In genomic region chr19:13983213-13983889, GRCh38 we compare ENCODE assay signal across 17 cellular contexts. TPM values are rescaled to one million over a fixed set of nuclear protein-coding genes. Genes with fewer than 3 reads are reported as not detected.
DNase-seq lines count a peak whose midpoint lies in the region; FAIRE-seq and TF ChIP-seq lines count a peak whose summit lies in the region.
"Had no signal": no experiment of that assay in that cellular context is flagged by ENCODE, and none has a peak within 500 bp of the region (broad histone marks: within the 10 kb centered on the region; RNA-seq: fewer than 3 reads in every experiment).

No MANE protein-coding gene starts in this region.

- peak overlapping the region; percentile 51 for H2AFZ ChIP-seq in parathyroid adenoma

- no peaks in the 10 kb centered on the region for H3K36me3 ChIP-seq in parathyroid adenoma (ENCODE audit: control insufficient read depth, insufficient read depth, low read length)

- no peak for TF ChIP-seq POLR2A in GM12892 (IDR thresholded peaks at IDR 0.05; ENCODE audit: low read depth, low read length)

- peaks cover 3% of the 10 kb centered on the region for H3K79me2 ChIP-seq in parathyroid adenoma

- H3K27me3 ChIP-seq in parathyroid adenoma (ENCODE audit: control insufficient read depth, insufficient read depth, low read length): no peaks in the 10 kb centered on the region

- no peaks in the 10 kb centered on the region for H3K9me3 ChIP-seq in parathyroid adenoma (ENCODE audit: control insufficient read depth, low read length)

- peak overlapping the region; percentile 37 for H3K4me2 ChIP-seq in parathyroid adenoma (ENCODE audit: low read length)

- DNase-seq in activated T-helper 1 cell treated with Interleukin-2 at 50 U/mL for 16 hours (ENCODE audit: low read depth): peak; percentile 29
- no peak for DNase-seq in activated T-helper 1 cell treated with anti-CD3 and anti-CD28 coated beads, Interleukin-12 subunit alpha, Interleukin-12 subunit beta, Interleukin-2, Interleukin-4 antibody, amounts not matched to agents 30 ng/mL and 10 ng/mL and 1 ng/mL, durations not matched to agents 14 hours and 24 hours and 36 hours (ENCODE audit: low spot score)
- peak; percentile 58 for DNase-seq in NCI-H1417 treated with DMSO at 0.1 percent for 48 hours (lab: John Stamatoyannopoulos, UW)
- DNase-seq in activated CD4-positive, alpha-beta memory T cell treated with anti-CD3 and anti-CD28 coated beads for 36 hours: no peak
- DNase-seq in GM12892 (ENCODE audit: insufficient read length): no peak
- no peak for DNase-seq in iPS-NIHi11 (ENCODE audit: low spot score)
- DNase-seq in SW 1271 (lab: John Stamatoyannopoulos, UW): no peak
- DNase-seq: activated B cell treated with CpG ODN at 0.5 μM for 24 hours; effector CD4-positive, alpha-beta T cell; NCI-H446 treated with DMSO at 0.1 percent for 48 hours; SIG-M5 had no signal

- peak overlapping the region; percentile 32 for H3K9ac ChIP-seq in parathyroid adenoma

- peaks cover 2% of the 10 kb centered on the region for H3K36me3 Mint-ChIP-seq in activated T-helper 1 cell treated with anti-CD3 and anti-CD28 coated beads, Interleukin-12 subunit alpha, Interleukin-12 subunit beta, Interleukin-2, Interleukin-4 antibody, amounts not matched to agents 30 ng/mL and 10 ng/mL and 1 ng/mL, durations not matched to agents 14 hours and 24 hours and 36 hours (ENCODE audit: low read depth)
- peaks cover 4% of the 10 kb centered on the region for H3K36me3 Mint-ChIP-seq in activated CD4-positive, alpha-beta memory T cell treated with anti-CD3 and anti-CD28 coated beads for 36 hours

- FAIRE-seq in GM12892 (lab: Jason Lieb, UNC): no peak
- FAIRE-seq: HTR-8/SVneo had no signal

- H3K4me1 Mint-ChIP-seq in activated T-helper 1 cell treated with anti-CD3 and anti-CD28 coated beads, Interleukin-12 subunit alpha, Interleukin-12 subunit beta, Interleukin-2, Interleukin-4 antibody, amounts not matched to agents 30 ng/mL and 10 ng/mL and 1 ng/mL, durations not matched to agents 14 hours and 24 hours and 36 hours (ENCODE audit: low read depth): peaks cover 34% of the 10 kb centered on the region
- peaks cover 43% of the 10 kb centered on the region for H3K4me1 Mint-ChIP-seq in activated CD4-positive, alpha-beta memory T cell treated with anti-CD3 and anti-CD28 coated beads for 36 hours (ENCODE audit: low read depth)

- H3K4me3 ChIP-seq in parathyroid adenoma (ENCODE audit: low read depth, low read length): no peak overlapping the region

- H3K9me3 Mint-ChIP-seq in activated T-helper 1 cell treated with anti-CD3 and anti-CD28 coated beads, Interleukin-12 subunit alpha, Interleukin-12 subunit beta, Interleukin-2, Interleukin-4 antibody, amounts not matched to agents 30 ng/mL and 10 ng/mL and 1 ng/mL, durations not matched to agents 14 hours and 24 hours and 36 hours: no peaks in the 10 kb centered on the region
- H3K9me3 Mint-ChIP-seq in activated CD4-positive, alpha-beta memory T cell treated with anti-CD3 and anti-CD28 coated beads for 36 hours: no peaks in the 10 kb centered on the region
- H3K9me3 Mint-ChIP-seq: activated B cell treated with CpG ODN at 0.5 μM for 24 hours, neural crest cell had no signal

- H3K27ac ChIP-seq in parathyroid adenoma: peak overlapping the region; percentile 100

- H3K4me3 Mint-ChIP-seq in activated T-helper 1 cell treated with anti-CD3 and anti-CD28 coated beads, Interleukin-12 subunit alpha, Interleukin-12 subunit beta, Interleukin-2, Interleukin-4 antibody, amounts not matched to agents 30 ng/mL and 10 ng/mL and 1 ng/mL, durations not matched to agents 14 hours and 24 hours and 36 hours: no peak overlapping the region
- no peak overlapping the region for H3K4me3 Mint-ChIP-seq in activated CD4-positive, alpha-beta memory T cell treated with anti-CD3 and anti-CD28 coated beads for 36 hours
- H3K4me3 Mint-ChIP-seq: activated B cell treated with CpG ODN at 0.5 μM for 24 hours, neural crest cell had no signal

- CTCF ChIA-PET in activated CD4-positive, alpha-beta memory T cell treated with anti-CD3 and anti-CD28 coated beads for 36 hours (lab: Charles Lee): no interaction called here

- H3K4me1 ChIP-seq in parathyroid adenoma: peaks cover 85% of the 10 kb centered on the region

- POLR2A ChIA-PET in activated CD4-positive, alpha-beta memory T cell treated with anti-CD3 and anti-CD28 coated beads for 36 hours (lab: Charles Lee): no interaction called here

- no peak for TF ChIP-seq CTCF in parathyroid adenoma (IDR thresholded peaks at IDR 0.05)

- H3K27ac Mint-ChIP-seq in activated T-helper 1 cell treated with anti-CD3 and anti-CD28 coated beads, Interleukin-12 subunit alpha, Interleukin-12 subunit beta, Interleukin-2, Interleukin-4 antibody, amounts not matched to agents 30 ng/mL and 10 ng/mL and 1 ng/mL, durations not matched to agents 14 hours and 24 hours and 36 hours: no peak overlapping the region
- peak overlapping the region; percentile 51 for H3K27ac Mint-ChIP-seq in activated CD4-positive, alpha-beta memory T cell treated with anti-CD3 and anti-CD28 coated beads for 36 hours

- no peaks in the 10 kb centered on the region for H3K27me3 Mint-ChIP-seq in activated T-helper 1 cell treated with anti-CD3 and anti-CD28 coated beads, Interleukin-12 subunit alpha, Interleukin-12 subunit beta, Interleukin-2, Interleukin-4 antibody, amounts not matched to agents 30 ng/mL and 10 ng/mL and 1 ng/mL, durations not matched to agents 14 hours and 24 hours and 36 hours (ENCODE audit: insufficient read depth)
- H3K27me3 Mint-ChIP-seq in activated CD4-positive, alpha-beta memory T cell treated with anti-CD3 and anti-CD28 coated beads for 36 hours: no peaks in the 10 kb centered on the region
- H3K27me3 Mint-ChIP-seq: activated B cell treated with CpG ODN at 0.5 μM for 24 hours had no signal

- intact Hi-C loops in activated T-helper 1 cell treated with anti-CD3 and anti-CD28 coated beads, Interleukin-12 subunit alpha, Interleukin-12 subunit beta, Interleukin-2, Interleukin-4 antibody, amounts not matched to agents 30 ng/mL and 10 ng/mL and 1 ng/mL, durations not matched to agents 14 hours and 24 hours and 36 hours (cut with micrococcal nuclease): no loop called here
- intact Hi-C loops in activated CD4-positive, alpha-beta memory T cell treated with anti-CD3 and anti-CD28 coated beads for 36 hours (cut with micrococcal nuclease): loop anchor here (10.0 kb wide), 1 partner anchor 99 kb away; no protein-coding TSS in a partner anchor

RNA-seq across cellular contexts. Expression of gene RFX1, which starts 22.8 kb away (rescaled TPM):
- 16.0 and 17.0 TPM in 2 replicates for total RNA-seq in activated T-helper 1 cell treated with anti-CD3 and anti-CD28 coated beads, Interleukin-12 subunit alpha, Interleukin-12 subunit beta, Interleukin-2, Interleukin-4 antibody, amounts not matched to agents 30 ng/mL and 10 ng/mL and 1 ng/mL, durations not matched to agents 14 hours and 24 hours and 36 hours
- total RNA-seq in activated CD4-positive, alpha-beta memory T cell treated with anti-CD3 and anti-CD28 coated beads for 36 hours: 10 to 100 TPM; 14.4 to 15.2 TPM
- polyA plus RNA-seq in GM12892 (2012; ENCODE audit: missing spikeins): 0.66 TPM

RNA-seq across cellular contexts. Expression of gene DCAF15, which starts 31.0 kb away (rescaled TPM):
- total RNA-seq in activated T-helper 1 cell treated with anti-CD3 and anti-CD28 coated beads, Interleukin-12 subunit alpha, Interleukin-12 subunit beta, Interleukin-2, Interleukin-4 antibody, amounts not matched to agents 30 ng/mL and 10 ng/mL and 1 ng/mL, durations not matched to agents 14 hours and 24 hours and 36 hours: 57.8 and 61.5 TPM in 2 replicates
- total RNA-seq in activated CD4-positive, alpha-beta memory T cell treated with anti-CD3 and anti-CD28 coated beads for 36 hours: 10 to 100 TPM; 67.0 to 72.0 TPM
- 17.4 TPM for polyA plus RNA-seq in GM12892 (2012; ENCODE audit: missing spikeins)

RNA-seq across cellular contexts. Expression of gene RLN3, which starts 44.6 kb away (rescaled TPM):
- not detected in 2 replicates for total RNA-seq in activated T-helper 1 cell treated with anti-CD3 and anti-CD28 coated beads, Interleukin-12 subunit alpha, Interleukin-12 subunit beta, Interleukin-2, Interleukin-4 antibody, amounts not matched to agents 30 ng/mL and 10 ng/mL and 1 ng/mL, durations not matched to agents 14 hours and 24 hours and 36 hours
- total RNA-seq in activated CD4-positive, alpha-beta memory T cell treated with anti-CD3 and anti-CD28 coated beads for 36 hours: not detected
- not detected for polyA plus RNA-seq in GM12892 (2012; ENCODE audit: missing spikeins)
- total RNA-seq: activated B cell treated with CpG ODN at 0.5 μM for 24 hours, glomerular endothelial cell, left lobe of liver, neural crest cell, skeletal muscle tissue had no signal

RNA-seq across cellular contexts. Expression of gene PODNL1, which starts 45.1 kb away (rescaled TPM):
- not detected in 2 replicates for total RNA-seq in activated T-helper 1 cell treated with anti-CD3 and anti-CD28 coated beads, Interleukin-12 subunit alpha, Interleukin-12 subunit beta, Interleukin-2, Interleukin-4 antibody, amounts not matched to agents 30 ng/mL and 10 ng/mL and 1 ng/mL, durations not matched to agents 14 hours and 24 hours and 36 hours
- under 1 TPM; 0.34 to 0.50 TPM for total RNA-seq in activated CD4-positive, alpha-beta memory T cell treated with anti-CD3 and anti-CD28 coated beads for 36 hours
- polyA plus RNA-seq in GM12892 (2012; ENCODE audit: missing spikeins): 0.61 TPM
- total RNA-seq: activated B cell treated with CpG ODN at 0.5 μM for 24 hours, left lobe of liver, skeletal muscle tissue had no signal

RNA-seq across cellular contexts. Expression of gene IL27RA, which starts 48.2 kb away (rescaled TPM):
- 82.5 and 84.9 TPM in 2 replicates for total RNA-seq in activated T-helper 1 cell treated with anti-CD3 and anti-CD28 coated beads, Interleukin-12 subunit alpha, Interleukin-12 subunit beta, Interleukin-2, Interleukin-4 antibody, amounts not matched to agents 30 ng/mL and 10 ng/mL and 1 ng/mL, durations not matched to agents 14 hours and 24 hours and 36 hours
- 10 to 100 TPM; 61.9 to 62.0 TPM for total RNA-seq in activated CD4-positive, alpha-beta memory T cell treated with anti-CD3 and anti-CD28 coated beads for 36 hours
- polyA plus RNA-seq in GM12892 (2012; ENCODE audit: missing spikeins): 6.5 TPM

Comparison
In these comparisons a context has a peak if more than half of its experiments do, and no peak if none do; other contexts are left out.
1. DNase-seq: peak in activated T-helper 1 cell treated with Interleukin-2 at 50 U/mL for 16 hours (single experiment) and NCI-H1417 treated with DMSO at 0.1 percent for 48 hours (single experiment); none in activated T-helper 1 cell treated with anti-CD3 and anti-CD28 coated beads, Interleukin-12 subunit alpha, Interleukin-12 subunit beta, Interleukin-2, Interleukin-4 antibody, amounts not matched to agents 30 ng/mL and 10 ng/mL and 1 ng/mL, durations not matched to agents 14 hours and 24 hours and 36 hours (single experiment), activated CD4-positive, alpha-beta memory T cell treated with anti-CD3 and anti-CD28 coated beads for 36 hours (single experiment), GM12892 (single experiment), iPS-NIHi11 (single experiment) and SW 1271 (0 of 2).